ENCODE assay signal across 8 cellular contexts in genomic region chr11:3037041-3037944, GRCh38. TPM values are rescaled to one million over a fixed set of nuclear protein-coding genes. Genes with fewer than 3 reads are reported as not detected.
DNase-seq lines count a peak whose midpoint lies in the region; ATAC-seq and TF ChIP-seq lines count a peak whose summit lies in the region.

No MANE protein-coding gene starts in this region.

- peak; percentile 69 for DNase-seq in ACHN
- DNase-seq in GM13976 (ENCODE audit: low spot score), result peak; percentile 64
- peak; percentile 53 for DNase-seq in NCI-H226
- peak; percentile 61 for DNase-seq in activated CD4-positive, alpha-beta memory T cell treated with anti-CD3 and anti-CD28 coated beads for 36 hours
- DNase-seq in epidermal melanocyte (ENCODE audit: insufficient read length, low spot score), result peak; percentile 85
- peak; percentile 87 for DNase-seq in mesendoderm
- peak in 45 of 49 donors; percentile 33 to 92 (median 74) for DNase-seq in substantia nigra (lab: John Stamatoyannopoulos, UW)

- no peak overlapping the region for H4K8ac ChIP-seq in mesendoderm (ENCODE audit: low read depth, low read length)

- H3K56ac ChIP-seq in mesendoderm (ENCODE audit: low read length), result no peak overlapping the region

- no peak overlapping the region for H2BK15ac ChIP-seq in mesendoderm (replicated peaks; ENCODE audit: low read depth)

- ATAC-seq in GM21528 (IDR thresholded peaks at IDR 0.05; ENCODE audit: low FRiP score, unreplicated experiment), result no peak

- CTCF ChIA-PET in activated CD4-positive, alpha-beta memory T cell treated with anti-CD3 and anti-CD28 coated beads for 36 hours (lab: Charles Lee), result interaction anchor here (0.7 to 4.3 kb wide), 18 partner anchors 9 to 879 kb away, joined by 3 to 77 read pairs (median 6); partner anchors contain the start of gene CARS1

- no peak overlapping the region for H2AK5ac ChIP-seq in mesendoderm (ENCODE audit: low read length)

- H3K4me3 Mint-ChIP-seq in activated CD4-positive, alpha-beta memory T cell treated with anti-CD3 and anti-CD28 coated beads for 36 hours, result no peak overlapping the region

- H3K4me3 ChIP-seq in mesendoderm (ENCODE audit: low read length), result no peak overlapping the region

- H3K36me3 Mint-ChIP-seq in activated CD4-positive, alpha-beta memory T cell treated with anti-CD3 and anti-CD28 coated beads for 36 hours, result peaks cover 60% of the 10 kb centered on the region

- H3K4ac ChIP-seq in mesendoderm (ENCODE audit: low read depth, low read length), result no peak overlapping the region

- H4K5ac ChIP-seq in mesendoderm (ENCODE audit: low read length), result no peak overlapping the region

- no peak overlapping the region for H3K18ac ChIP-seq in mesendoderm (ENCODE audit: low read length)

- intact Hi-C loops in activated CD4-positive, alpha-beta memory T cell treated with anti-CD3 and anti-CD28 coated beads for 36 hours (cut with micrococcal nuclease), result loop anchor here (1.0 kb wide), 1 partner anchor 54 kb away; no protein-coding TSS in a partner anchor

- H3K27ac ChIP-seq in mesendoderm (ENCODE audit: low read depth, low read length) (no peak overlapping the region), substantia nigra (ENCODE audit: low read depth, low read length, poor library complexity, severe bottlenecking) (peak overlapping the region; percentile 63)

- H3K4me1 Mint-ChIP-seq in activated CD4-positive, alpha-beta memory T cell treated with anti-CD3 and anti-CD28 coated beads for 36 hours (ENCODE audit: low read depth), result peaks cover 20% of the 10 kb centered on the region

- no peaks in the 10 kb centered on the region for H3K27me3 ChIP-seq in mesendoderm (ENCODE audit: insufficient read depth, low read length, poor library complexity)

- in situ Hi-C loops in ACHN (cut with HindIII; ENCODE audit: low pct_ligation_motif_present, low pct_unique_long_range_greater_than_20kb, low sequenced_read_pairs) (no loop called here), GM13976 (cut with MboI; ENCODE audit: low sequenced_read_pairs, unreplicated experiment) (loop anchor here (10.0 kb wide), 1 partner anchor 58 kb away; no protein-coding TSS in a partner anchor)

- no peak overlapping the region for H3K9ac ChIP-seq in mesendoderm (ENCODE audit: low read length)

- H3K79me1 ChIP-seq in mesendoderm (ENCODE audit: low read length), result peaks cover 17% of the 10 kb centered on the region

- H3K27ac Mint-ChIP-seq in activated CD4-positive, alpha-beta memory T cell treated with anti-CD3 and anti-CD28 coated beads for 36 hours, result peak overlapping the region; percentile 1

- WGBS in mesendoderm (ENCODE audit: extremely low coverage, insufficient coverage, low lambda C conversion rate), result no CpG with 5 or more reads among the region's 24 CpGs

- peaks cover 5% of the 10 kb centered on the region for H3K79me2 ChIP-seq in mesendoderm (ENCODE audit: control insufficient read depth, insufficient read depth, low read length)

- H3K23ac ChIP-seq in mesendoderm (ENCODE audit: low read length), result no peak overlapping the region

- POLR2A ChIA-PET in activated CD4-positive, alpha-beta memory T cell treated with anti-CD3 and anti-CD28 coated beads for 36 hours (lab: Charles Lee), result interaction anchor here (0.5 to 1.5 kb wide), 3 partner anchors 20 to 304 kb away, joined by 4 to 7 read pairs (median 6); partner anchors contain the start of gene CARS1

- no peaks in the 10 kb centered on the region for H3K9me3 Mint-ChIP-seq in activated CD4-positive, alpha-beta memory T cell treated with anti-CD3 and anti-CD28 coated beads for 36 hours

- peak; percentile 37 for TF ChIP-seq CTCF in GM13976 (IDR thresholded peaks at IDR 0.05; ENCODE audit: borderline replicate concordance, control extremely low read depth, extremely low read depth, insufficient read depth, missing control alignments)

- H2BK5ac ChIP-seq in mesendoderm (ENCODE audit: low read length), result no peak overlapping the region

- H2BK120ac ChIP-seq in mesendoderm (ENCODE audit: low read depth, low read length), result no peak overlapping the region

- H3K36me3 ChIP-seq in mesendoderm (ENCODE audit: control insufficient read depth, insufficient read depth, low read length), result peaks cover 28% of the 10 kb centered on the region

- H3K4me2 ChIP-seq in mesendoderm (ENCODE audit: low read length), result no peak overlapping the region

- no peaks in the 10 kb centered on the region for H3K4me1 ChIP-seq in mesendoderm (ENCODE audit: control insufficient read depth, low read depth, low read length)

- H3K27me3 Mint-ChIP-seq in activated CD4-positive, alpha-beta memory T cell treated with anti-CD3 and anti-CD28 coated beads for 36 hours, result no peaks in the 10 kb centered on the region

RNA-seq across cellular contexts. Expression of gene CARS1, which starts 19.9 kb away (rescaled TPM):
- 10 to 100 TPM; 94.7 to 97.5 TPM for total RNA-seq in activated CD4-positive, alpha-beta memory T cell treated with anti-CD3 and anti-CD28 coated beads for 36 hours
- polyA plus RNA-seq in mesendoderm (2013, experiment 1 of 2), result 55.2 TPM
- 55.2 TPM for polyA plus RNA-seq in mesendoderm (2013, experiment 2 of 2)

RNA-seq across cellular contexts. Expression of gene NAP1L4, which starts 45.2 kb away (rescaled TPM):
- total RNA-seq in activated CD4-positive, alpha-beta memory T cell treated with anti-CD3 and anti-CD28 coated beads for 36 hours, result 100 to 1,000 TPM; 261 to 263 TPM
- 166 TPM for polyA plus RNA-seq in mesendoderm (2013, experiment 1 of 2)
- 172 TPM for polyA plus RNA-seq in mesendoderm (2013, experiment 2 of 2)
